In genomic region chr2:67848551-67848950, GRCh38 we compare ENCODE assay signal across 19 cellular contexts.
"Had no signal": no experiment of that assay in that cellular context is flagged by ENCODE, and none has a peak within 500 bp of the region (broad histone marks: within the 10 kb centered on the region; RNA-seq: fewer than 3 reads in every experiment).

No MANE protein-coding gene starts in this region.

- FAIRE-seq: colon, pancreas had no signal

- H3K27ac ChIP-seq: cardiac muscle cell, heart left ventricle, neural progenitor cell, pancreas, psoas muscle, right atrium auricular region, testis had no signal

- H2AFZ ChIP-seq: neural progenitor cell had no signal

- H3K9ac ChIP-seq: neural progenitor cell had no signal

- H3K4me3 Mint-ChIP-seq: dendritic cell treated with granulocyte-macrophage colony-stimulating factor and Interleukin-4, amounts not matched to agents 40 ng/mL and 50 ng/mL, for 4 days; effector memory CD8-positive, alpha-beta T cell; mesothelial cell of epicardium; natural killer cell; neural progenitor cell; stimulated activated memory B cell treated with anti-CD40 and anti-IgM and Interleukin-4, amounts not matched to agents 10 μg/mL and 1 μg/mL and 100 μg/mL, for 72 hours; stimulated activated naive CD8-positive, alpha-beta T cell treated with anti-CD3 and anti-CD28 coated beads, Interleukin-15, amount 100 ng/mL, for 72 hours had no signal

- H3K4me3 ChIP-seq: cardiac muscle cell, heart left ventricle, neural progenitor cell, pancreas, psoas muscle, right atrium auricular region, testis, tibial nerve had no signal

- H3K36me3 ChIP-seq: cardiac muscle cell, heart left ventricle, neural progenitor cell, pancreas, right atrium auricular region, tibial nerve had no signal

- DNase-seq: cerebellar nuclear complex; effector memory CD8-positive, alpha-beta T cell; foreskin melanocyte; heart left ventricle; left colon; natural killer cell; pancreas; psoas muscle; stimulated activated CD4-positive, alpha-beta T cell treated with anti-CD3 and anti-CD28 coated beads, Interleukin-4, amount 100 ng/mL, for 24 hours; stimulated activated naive CD8-positive, alpha-beta T cell treated with anti-CD3 and anti-CD28 coated beads, Interleukin-15, amount 100 ng/mL, for 72 hours; testis had no signal

- H3K36me3 Mint-ChIP-seq: mesothelial cell of epicardium; natural killer cell; neural progenitor cell; stimulated activated memory B cell treated with anti-CD40 and anti-IgM and Interleukin-4, amounts not matched to agents 10 μg/mL and 1 μg/mL and 100 μg/mL, for 72 hours had no signal

- H3K27ac Mint-ChIP-seq: dendritic cell treated with granulocyte-macrophage colony-stimulating factor and Interleukin-4, amounts not matched to agents 40 ng/mL and 50 ng/mL, for 4 days; effector memory CD8-positive, alpha-beta T cell; mesothelial cell of epicardium; natural killer cell; stimulated activated memory B cell treated with anti-CD40 and anti-IgM and Interleukin-4, amounts not matched to agents 10 μg/mL and 1 μg/mL and 100 μg/mL, for 72 hours; stimulated activated naive CD8-positive, alpha-beta T cell treated with anti-CD3 and anti-CD28 coated beads, Interleukin-15, amount 100 ng/mL, for 72 hours had no signal

- H3K27me3 ChIP-seq: cardiac muscle cell, neural progenitor cell, pancreas, right atrium auricular region, testis had no signal

- H3K4me1 Mint-ChIP-seq: natural killer cell; stimulated activated memory B cell treated with anti-CD40 and anti-IgM and Interleukin-4, amounts not matched to agents 10 μg/mL and 1 μg/mL and 100 μg/mL, for 72 hours; stimulated activated naive CD8-positive, alpha-beta T cell treated with anti-CD3 and anti-CD28 coated beads, Interleukin-15, amount 100 ng/mL, for 72 hours had no signal

- H3K4me2 ChIP-seq: neural progenitor cell had no signal

- H3K9me3 Mint-ChIP-seq: dendritic cell treated with granulocyte-macrophage colony-stimulating factor and Interleukin-4, amounts not matched to agents 40 ng/mL and 50 ng/mL, for 4 days; effector memory CD8-positive, alpha-beta T cell; mesothelial cell of epicardium; natural killer cell; neural progenitor cell; stimulated activated memory B cell treated with anti-CD40 and anti-IgM and Interleukin-4, amounts not matched to agents 10 μg/mL and 1 μg/mL and 100 μg/mL, for 72 hours; stimulated activated naive CD8-positive, alpha-beta T cell treated with anti-CD3 and anti-CD28 coated beads, Interleukin-15, amount 100 ng/mL, for 72 hours had no signal

- H3K9me3 ChIP-seq: heart left ventricle, pancreas, psoas muscle, right atrium auricular region, testis, tibial nerve had no signal

- H3K27me3 Mint-ChIP-seq: stimulated activated naive CD8-positive, alpha-beta T cell treated with anti-CD3 and anti-CD28 coated beads, Interleukin-15, amount 100 ng/mL, for 72 hours had no signal

- ATAC-seq: effector memory CD8-positive, alpha-beta T cell; heart left ventricle; left colon; natural killer cell; pancreas; psoas muscle; stimulated activated memory B cell treated with anti-CD40 and anti-IgM and Interleukin-4, amounts not matched to agents 10 μg/mL and 1 μg/mL and 100 μg/mL, for 72 hours; stimulated activated naive CD8-positive, alpha-beta T cell treated with anti-CD3 and anti-CD28 coated beads, Interleukin-15, amount 100 ng/mL, for 72 hours had no signal
